Comparison of ENCODE assay signal across 11 cellular contexts in the genomic region with DNA sequence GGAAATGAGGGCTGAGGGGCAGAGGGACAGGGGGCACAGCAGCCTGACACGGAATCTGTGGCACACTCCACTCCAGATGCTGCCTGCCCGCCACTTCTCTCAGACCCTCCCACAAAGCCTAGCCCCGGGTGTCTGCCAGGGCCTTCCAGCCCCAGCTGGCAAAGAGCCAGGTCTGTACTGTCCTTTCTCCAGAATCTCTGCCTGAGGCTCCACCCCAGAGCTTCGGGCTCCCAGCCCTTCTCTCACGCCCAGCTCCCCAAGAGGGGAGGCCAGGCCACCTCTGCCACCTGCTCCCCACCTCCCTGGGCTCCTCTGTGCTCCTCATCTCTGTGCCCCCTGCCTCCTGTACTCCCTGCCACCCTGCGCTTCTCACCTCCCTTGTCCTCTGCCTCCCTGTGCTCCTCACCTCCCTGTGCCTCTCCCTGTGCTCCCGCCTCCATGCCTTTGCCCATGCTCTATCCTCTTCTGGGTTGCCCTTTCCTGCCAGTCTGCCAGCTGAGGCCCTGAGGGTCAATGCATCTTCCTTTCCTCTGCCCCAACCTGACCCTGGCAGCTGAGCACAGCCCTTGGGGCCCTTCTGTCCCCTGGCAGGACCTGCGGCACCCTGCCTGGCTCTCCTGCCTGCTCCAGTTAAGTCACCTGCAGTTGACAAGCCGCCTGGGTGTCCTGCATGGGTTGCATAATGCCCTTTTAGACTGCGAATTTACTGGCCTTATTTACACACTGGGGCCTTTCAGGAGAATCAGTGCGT. TPM values are rescaled to one million over a fixed set of nuclear protein-coding genes. Genes with fewer than 3 reads are reported as not detected.
A peak's percentile ranks its signal among the peaks of the same experiment; 100 is the strongest.
DNase-seq lines count a peak whose midpoint lies in the region; ATAC-seq and TF ChIP-seq lines count a peak whose summit lies in the region.
"Had no signal": no experiment of that assay in that cellular context is flagged by ENCODE, and none has a peak within 500 bp of the region (broad histone marks: within the 10 kb centered on the region; RNA-seq: fewer than 3 reads in every experiment).

No MANE protein-coding gene starts in this region.

- H3K4me3 ChIP-seq in RWPE2 (ENCODE audit: severe bottlenecking) (no peak overlapping the region), sigmoid colon (no peak overlapping the region)
- H3K4me3 ChIP-seq: pancreas had no signal

- TF ChIP-seq EP300 in sigmoid colon (IDR thresholded peaks at IDR 0.05): no peak

- intact Hi-C loops in head of caudate nucleus (cut with DNase I) (loop anchor here (10.0 kb wide), 1 partner anchor 48 kb away; no protein-coding TSS in a partner anchor), sigmoid colon (cut with DNase I) (no loop called here)

- peak; percentile 17 for DNase-seq in NCI-H2029 treated with DMSO at 0.1 percent for 48 hours (lab: John Stamatoyannopoulos, UW)
- DNase-seq in NCI-H2029 (lab: John Stamatoyannopoulos, UW): no peak
- peak; percentile 63 for DNase-seq in RWPE2 (ENCODE audit: low spot score)
- peak in 37 of 42 donors; percentile 48 to 88 (median 74) for DNase-seq in head of caudate nucleus
- DNase-seq in sigmoid colon: peak; percentile 72
- no peak for DNase-seq in effector CD4-positive, alpha-beta T cell
- DNase-seq: trophoblast cell had no signal

- H3K36me3 ChIP-seq in RWPE2 (ENCODE audit: low read depth) (no peaks in the 10 kb centered on the region), sigmoid colon (no peaks in the 10 kb centered on the region)
- H3K36me3 ChIP-seq: pancreas had no signal

- H3K9me3 ChIP-seq in RWPE2 (ENCODE audit: severe bottlenecking) (no peaks in the 10 kb centered on the region), sigmoid colon (no peaks in the 10 kb centered on the region)
- H3K9me3 ChIP-seq: pancreas had no signal

- no peak for TF ChIP-seq CTCF in RWPE2 (IDR thresholded peaks at IDR 0.05; ENCODE audit: poor library complexity, severe bottlenecking)
- no peak for TF ChIP-seq CTCF in sigmoid colon (IDR thresholded peaks at IDR 0.05)

- H3K27me3 ChIP-seq in RWPE2 (ENCODE audit: insufficient read depth, poor library complexity, severe bottlenecking) (no peaks in the 10 kb centered on the region), sigmoid colon (peaks cover 0 to 9% (median 4%) of the 10 kb centered on the region in 3 donors)
- H3K27me3 ChIP-seq: pancreas had no signal

- H3K27ac ChIP-seq in RWPE2 (ENCODE audit: poor library complexity, severe bottlenecking) (no peak overlapping the region), sigmoid colon (peak overlapping the region; percentile 12 to 63 (median 49))
- H3K27ac ChIP-seq: pancreas had no signal

- H3K4me1 ChIP-seq in RWPE2 (ENCODE audit: insufficient read depth, poor library complexity, severe bottlenecking) (no peaks in the 10 kb centered on the region), sigmoid colon (peaks cover 0 to 8% (median 2%) of the 10 kb centered on the region in 4 donors)
- H3K4me1 ChIP-seq: pancreas had no signal

- no peak for TF ChIP-seq POLR2A in sigmoid colon (IDR thresholded peaks at IDR 0.05)

- ATAC-seq in RWPE2 (ENCODE audit: low read depth): no peak
- no peak for ATAC-seq in GM19455 (IDR thresholded peaks at IDR 0.05; ENCODE audit: unreplicated experiment)
- ATAC-seq in GM18520 (IDR thresholded peaks at IDR 0.05; ENCODE audit: unreplicated experiment): no peak
- ATAC-seq: pancreas had no signal

- WGBS in sigmoid colon, 2 donors: 46 to 61% methylated on average over 11 of the region's 11 CpGs

RNA-seq across cellular contexts. Expression of a gene that starts 36.4 kb away (rescaled TPM):
- total RNA-seq in sigmoid colon: 1 to 10 TPM in 3 of 4 donors, under 1 TPM in 1; 0.66 to 4.2 (median 1.5) TPM
- under 1 TPM in 1 of 3 donors, not detected in 2; 0.35 TPM for polyA plus RNA-seq in sigmoid colon
- total RNA-seq: epithelial cell of proximal tubule had no signal

Comparison
In these comparisons a context has a peak if more than half of its experiments do, and no peak if none do; other contexts are left out.
1. DNase-seq: peak in NCI-H2029 treated with DMSO at 0.1 percent for 48 hours (single experiment), RWPE2 (single experiment), head of caudate nucleus (37 of 42) and sigmoid colon (single experiment); none in NCI-H2029 (single experiment) and effector CD4-positive, alpha-beta T cell (single experiment).